Comparison of ENCODE assay signal across 24 cellular contexts in genomic region chr16:78955206-78955605, GRCh38.
"Had no signal": no experiment of that assay in that cellular context is flagged by ENCODE, and none has a peak within 500 bp of the region (broad histone marks: within the 10 kb centered on the region; RNA-seq: fewer than 3 reads in every experiment).

No MANE protein-coding gene starts in this region.

- H3K9me3 Mint-ChIP-seq: effector memory CD8-positive, alpha-beta T cell; nephron; T-cell; T-helper 2 cell treated with Interferon-gamma antibody and Interleukin-4, amounts not matched to agents 5 μg/mL and 100 μg/mL, for 36 hours had no signal

- H3K27ac ChIP-seq: brain microvascular endothelial cell, coronary artery, dorsolateral prefrontal cortex, gastroesophageal sphincter, neutrophil, sigmoid colon, transverse colon, WERI-Rb-1 had no signal

- H3K9me3 ChIP-seq: gastroesophageal sphincter, neutrophil, sigmoid colon, testis, transverse colon had no signal

- H3K36me3 ChIP-seq: brain microvascular endothelial cell, gastroesophageal sphincter, neutrophil, sigmoid colon, transverse colon, WERI-Rb-1 had no signal

- DNase-seq: activated CD8-positive, alpha-beta memory T cell treated with anti-CD3 and anti-CD28 coated beads for 24 hours; activated gamma-delta T cell treated with Interleukin-2 at 50 U/mL for 16 hours; activated naive CD4-positive, alpha-beta T cell treated with anti-CD3 and anti-CD28 coated beads, Interleukin-2, amount 50 U/mL, for 16 hours; amniotic stem cell; brain microvascular endothelial cell; dorsolateral prefrontal cortex; effector memory CD8-positive, alpha-beta T cell; erythroblast; hippocampal formation; left cardiac atrium; mammary epithelial cell; sigmoid colon; small intestine; stimulated activated CD4-positive, alpha-beta T cell treated with anti-CD3 and anti-CD28 coated beads, Interleukin-2, amount 100 ng/mL, for 24 hours; stimulated activated naive CD8-positive, alpha-beta T cell treated with anti-CD3 and anti-CD28 coated beads, Interleukin-15, Interleukin-2, amounts not matched to agents 100 U/mL and 50 U/mL, for 24 hours; T-cell; testis; transverse colon; WERI-Rb-1 had no signal

- H3K4me3 ChIP-seq: coronary artery, dorsolateral prefrontal cortex, gastroesophageal sphincter, sigmoid colon, testis, transverse colon had no signal

- H3K27me3 ChIP-seq: brain microvascular endothelial cell, dorsolateral prefrontal cortex, gastroesophageal sphincter, neutrophil, sigmoid colon, testis, transverse colon had no signal

- H3K27me3 Mint-ChIP-seq: effector memory CD8-positive, alpha-beta T cell; T-cell had no signal

- H3K4me3 Mint-ChIP-seq: effector memory CD8-positive, alpha-beta T cell; nephron; T-cell; T-helper 2 cell treated with Interferon-gamma antibody and Interleukin-4, amounts not matched to agents 5 μg/mL and 100 μg/mL, for 36 hours had no signal

- ATAC-seq: effector memory CD8-positive, alpha-beta T cell; gastroesophageal sphincter; stimulated activated naive CD8-positive, alpha-beta T cell treated with anti-CD3 and anti-CD28 coated beads, Interleukin-15, Interleukin-2, amounts not matched to agents 100 U/mL and 50 U/mL, for 24 hours; T-cell had no signal

- H3K4me1 ChIP-seq: gastroesophageal sphincter, sigmoid colon, transverse colon had no signal

- H3K27ac Mint-ChIP-seq: effector memory CD8-positive, alpha-beta T cell; nephron; T-cell; T-helper 2 cell treated with Interferon-gamma antibody and Interleukin-4, amounts not matched to agents 5 μg/mL and 100 μg/mL, for 36 hours had no signal
